Comparison of ENCODE assay signal across 21 cellular contexts in the genomic region with DNA sequence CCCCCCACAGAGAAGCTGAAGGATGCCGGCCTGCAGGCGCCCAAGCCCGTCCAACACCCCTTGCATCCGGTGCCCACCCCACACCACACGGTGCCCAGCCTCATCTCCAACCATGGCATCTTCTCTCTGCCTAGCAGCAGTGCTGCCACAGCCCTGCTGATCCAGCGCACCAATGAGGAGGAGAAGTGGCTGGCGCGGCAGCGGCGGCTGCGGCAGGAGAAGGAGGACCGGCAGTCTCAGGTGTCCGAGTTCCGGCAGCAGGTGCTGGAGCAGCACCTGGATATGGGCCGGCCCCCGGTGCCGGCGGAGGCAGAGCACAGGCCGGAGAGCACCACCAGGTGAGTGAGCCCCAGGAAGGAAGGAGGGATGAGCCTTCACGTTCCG. TPM values are rescaled to one million over a fixed set of nuclear protein-coding genes. Genes with fewer than 3 reads are reported as not detected.
DNase-seq lines count a peak whose midpoint lies in the region; ATAC-seq and TF ChIP-seq lines count a peak whose summit lies in the region.
"Had no signal": no experiment of that assay in that cellular context is flagged by ENCODE, and none has a peak within 500 bp of the region (broad histone marks: within the 10 kb centered on the region; RNA-seq: fewer than 3 reads in every experiment).

No MANE protein-coding gene starts in this region.

- no peak for ATAC-seq in mucosa of descending colon

- H3K27ac Mint-ChIP-seq in chondrocyte (ENCODE audit: unreplicated experiment) = no peak overlapping the region
- H3K27ac Mint-ChIP-seq: HFFc6 had no signal

- H3K9me3 Mint-ChIP-seq in chondrocyte (ENCODE audit: low read depth) = no peaks in the 10 kb centered on the region
- H3K9me3 Mint-ChIP-seq: CD8-positive, alpha-beta memory T cell; HFFc6 had no signal

- intact Hi-C loops in cardiac septum (cut with DNase I) (no loop called here), mucosa of descending colon (cut with DNase I, micrococcal nuclease) (no loop called here)

- H3K36me3 ChIP-seq in cardiac muscle cell = peaks cover 59% of the 10 kb centered on the region
- H3K36me3 ChIP-seq in mucosa of descending colon (ENCODE audit: low read depth) = peaks cover 14% of the 10 kb centered on the region

- DNase-seq in cardiac muscle cell (ENCODE audit: low read depth in 1 of 2, low spot score in 1 of 2) = no peak
- no peak for DNase-seq in cardiac septum (ENCODE audit: low spot score)
- DNase-seq in chondrocyte (ENCODE audit: low spot score) = peak; percentile 87
- peak in 2 of 3 donors; percentile 12 to 45 for DNase-seq in mucosa of descending colon
- no peak for DNase-seq in RKO (ENCODE audit: low spot score)
- no peak for DNase-seq in hepatic stellate cell (ENCODE audit: low spot score)
- no peak for DNase-seq in stimulated activated CD4-positive, alpha-beta T cell treated with anti-CD3 and anti-CD28 coated beads, Interleukin-4, amount 100 ng/mL, for 4 hours
- DNase-seq: CD8-positive, alpha-beta memory T cell; DMS79; H7; HFFc6; MV-4-11; NCI-H1417; NCI-H187 treated with DMSO at 0.1 percent for 48 hours; NCI-H2171; NK-92 treated with Interleukin-12 subunit alpha and Interleukin-12 subunit beta, amount 100 ng/mL, for 24 hours; Peyer's patch; SHP77 had no signal

- H3K4me3 ChIP-seq in cardiac muscle cell (no peak overlapping the region), mucosa of descending colon (no peak overlapping the region)
- H3K4me3 ChIP-seq: BLaER1, Peyer's patch, SK-N-MC had no signal

- H3K4me1 Mint-ChIP-seq in chondrocyte (ENCODE audit: low read depth) = peaks cover 6% of the 10 kb centered on the region

- H3K9me3 ChIP-seq in cardiac muscle cell (ENCODE audit: low read depth) = no peaks in the 10 kb centered on the region
- H3K9me3 ChIP-seq in mucosa of descending colon = no peaks in the 10 kb centered on the region
- H3K9me3 ChIP-seq: BLaER1, Peyer's patch had no signal

- peaks cover 4% of the 10 kb centered on the region for H3K36me3 Mint-ChIP-seq in chondrocyte (ENCODE audit: low read depth)

- no peak overlapping the region for H3K4me3 Mint-ChIP-seq in chondrocyte (ENCODE audit: unreplicated experiment)
- H3K4me3 Mint-ChIP-seq: CD8-positive, alpha-beta memory T cell; HFFc6 had no signal

- H3K27me3 ChIP-seq in cardiac muscle cell = no peaks in the 10 kb centered on the region
- H3K27me3 ChIP-seq: BLaER1, Peyer's patch had no signal

- TF ChIP-seq CTCF in cardiac muscle cell (IDR thresholded peaks at IDR 0.05; ENCODE audit: low read depth, low read length) (no peak), chondrocyte (IDR thresholded peaks at IDR 0.05) (no peak), mucosa of descending colon (IDR thresholded peaks at IDR 0.05) (no peak)

- H3K27me3 Mint-ChIP-seq in chondrocyte (ENCODE audit: low read depth) = no peaks in the 10 kb centered on the region
- H3K27me3 Mint-ChIP-seq: CD8-positive, alpha-beta memory T cell had no signal

- H3K4me1 ChIP-seq in cardiac muscle cell (ENCODE audit: low read depth) (peaks cover 15% of the 10 kb centered on the region), mucosa of descending colon (ENCODE audit: low read depth) (peaks cover 1% of the 10 kb centered on the region)

- H3K27ac ChIP-seq in cardiac muscle cell = peak overlapping the region; percentile 57
- H3K27ac ChIP-seq: BLaER1, KMS-11, Peyer's patch, SK-N-MC had no signal

RNA-seq across cellular contexts. Expression of a gene that starts 31.5 kb away (rescaled TPM):
- 8.9 and 17.9 TPM in 2 replicates for total RNA-seq in cardiac muscle cell
- polyA plus RNA-seq in cardiac muscle cell = 15.8 and 26.5 TPM in 2 replicates
- 0.38 TPM for total RNA-seq in cardiac septum
- 3.1 to 10.9 TPM (median 3.8 TPM) in 3 replicates for total RNA-seq in chondrocyte
- 10 to 100 TPM in 1 of 3 donors, 1 to 10 TPM in 2; 1.2 to 11.8 (median 5.4) TPM for total RNA-seq in mucosa of descending colon

RNA-seq across cellular contexts. Expression of a gene that starts 44.1 kb away (rescaled TPM):
- total RNA-seq in cardiac muscle cell (89.4 and 174 TPM in 2 replicates), cardiac septum (56.4 TPM), chondrocyte (22.6 to 37.1 TPM (median 24.0 TPM) in 3 replicates), mucosa of descending colon (100 to 1,000 TPM; 107 to 122 (median 107) TPM)
- polyA plus RNA-seq in cardiac muscle cell = 48.8 and 64.9 TPM in 2 replicates

Comparison
In these comparisons a context has a peak if more than half of its experiments do, and no peak if none do; other contexts are left out.
1. DNase-seq: peak in chondrocyte (single experiment) and mucosa of descending colon (2 of 3); none in cardiac muscle cell (0 of 2), cardiac septum (single experiment), RKO (single experiment), hepatic stellate cell (single experiment) and stimulated activated CD4-positive, alpha-beta T cell treated with anti-CD3 and anti-CD28 coated beads, Interleukin-4, amount 100 ng/mL, for 4 hours (0 of 2).